10 cellular contexts compared by ENCODE assay signal in genomic region chr10:132150777-132151176, GRCh38. TPM values are rescaled to one million over a fixed set of nuclear protein-coding genes. Genes with fewer than 3 reads are reported as not detected.
"Had no signal": no experiment of that assay in that cellular context is flagged by ENCODE, and none has a peak within 500 bp of the region (broad histone marks: within the 10 kb centered on the region; RNA-seq: fewer than 3 reads in every experiment).

No MANE protein-coding gene starts in this region.

- H3K9me3 Mint-ChIP-seq: H9 had no signal

- H3K4me3 Mint-ChIP-seq: H9 had no signal

- H3K27ac Mint-ChIP-seq: H9 had no signal

- H3K4me2 ChIP-seq: KMS-11 had no signal

- H3K4me3 ChIP-seq: GM23248 had no signal

- H3K27ac ChIP-seq: GM23248, HL-60, KMS-11 had no signal

- H2AFZ ChIP-seq: GM23248 had no signal

- DNase-seq: GM23248, GOT3, H9, HCEC 1CT, IMR-90, Karpas-422, KBM-7 had no signal

- H3K9ac ChIP-seq: GM23248, KMS-11 had no signal

RNA-seq across cellular contexts. Expression of gene DPYSL4, which starts 36.0 kb away (rescaled TPM):
- total RNA-seq: HT1080 had no signal
